10 cellular contexts compared by ENCODE assay signal in the genomic region with DNA sequence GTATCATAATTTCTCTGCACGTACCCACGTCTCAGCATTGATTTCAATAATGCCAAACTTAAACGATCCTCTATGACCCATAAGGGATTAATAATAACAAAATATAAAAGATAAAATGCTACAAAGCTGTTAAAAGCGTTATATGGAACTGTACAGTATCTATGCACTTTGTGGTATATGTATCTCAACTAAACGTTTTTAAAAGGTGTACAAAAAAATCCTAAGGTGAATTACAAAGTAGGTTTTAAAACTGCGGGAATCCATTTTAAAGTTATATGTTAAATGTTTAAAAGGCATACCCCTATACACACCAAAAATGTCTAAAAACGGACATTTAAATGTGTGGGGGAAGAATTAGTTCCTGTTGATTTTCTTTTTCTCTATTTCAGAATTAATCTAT. TPM values are rescaled to one million over a fixed set of nuclear protein-coding genes. Genes with fewer than 3 reads are reported as not detected.
DNase-seq lines count a peak whose midpoint lies in the region; TF ChIP-seq lines count a peak whose summit lies in the region.
"Had no signal": no experiment of that assay in that cellular context is flagged by ENCODE, and none has a peak within 500 bp of the region (broad histone marks: within the 10 kb centered on the region; RNA-seq: fewer than 3 reads in every experiment).

No MANE protein-coding gene starts in this region.

- TF ChIP-seq RAD21 in neural cell (conservative IDR thresholded peaks at IDR 0.05) = no peak

- H3K9me3 ChIP-seq in Loucy (ENCODE audit: insufficient read depth, low read depth, low read length) (no peaks in the 10 kb centered on the region), neural cell (ENCODE audit: low read length) (no peaks in the 10 kb centered on the region)

- CTCF ChIA-PET in BJ (lab: Yijun Ruan, JAX) = no interaction called here

- H2AFZ ChIP-seq in Loucy (ENCODE audit: low read length) (no peak overlapping the region), neural cell (ENCODE audit: low read depth, low read length) (no peak overlapping the region)

- H3K4me2 ChIP-seq in Loucy (ENCODE audit: low read depth, low read length, poor library complexity, severe bottlenecking) (peak overlapping the region; percentile 75), neural cell (ENCODE audit: low read length) (no peak overlapping the region)

- H3K9me2 ChIP-seq in Loucy (replicated peaks; ENCODE audit: low read depth, low read length) = no peaks in the 10 kb centered on the region
- H3K9me2 ChIP-seq in neural cell (ENCODE audit: insufficient read depth, low read length) = no peaks in the 10 kb centered on the region

- TF ChIP-seq CTCF in BJ (IDR thresholded peaks at IDR 0.05; ENCODE audit: insufficient read depth, low read depth, low read length) = no peak
- no peak for TF ChIP-seq CTCF in Loucy (conservative IDR thresholded peaks at IDR 0.05; ENCODE audit: low read length)
- TF ChIP-seq CTCF in coronary artery (IDR thresholded peaks at IDR 0.05) = no peak
- no peak for TF ChIP-seq CTCF in neural cell (IDR thresholded peaks at IDR 0.05; ENCODE audit: poor library complexity, severe bottlenecking)

- no peaks in the 10 kb centered on the region for H3K36me3 ChIP-seq in BJ (ENCODE audit: control insufficient read depth, insufficient read depth, low read length)
- no peaks in the 10 kb centered on the region for H3K36me3 ChIP-seq in Loucy (ENCODE audit: insufficient read depth, low read length)
- H3K36me3 ChIP-seq in neural cell (ENCODE audit: insufficient read depth, low read length) = no peaks in the 10 kb centered on the region

- peaks cover 38% of the 10 kb centered on the region for H3K79me2 ChIP-seq in Loucy (ENCODE audit: insufficient read depth, low read length)
- H3K79me2 ChIP-seq in neural cell (replicated peaks; ENCODE audit: insufficient read depth, low read length) = no peaks in the 10 kb centered on the region

- DNase-seq in BJ (ENCODE audit: low read depth) (no peak), coronary artery (ENCODE audit: low spot score) (no peak), AG08395 (ENCODE audit: low spot score) (no peak), DMS79 treated with DMSO at 0.1 percent for 48 hours (lab: John Stamatoyannopoulos, UW) (no peak), HT-29 (ENCODE audit: low spot score) (no peak), NCI-H2196 (lab: John Stamatoyannopoulos, UW; ENCODE audit: unreplicated experiment) (no peak)
- DNase-seq: NCI-H446 treated with DMSO at 0.1 percent for 48 hours had no signal

- H4K20me1 ChIP-seq in Loucy (ENCODE audit: insufficient read depth, low read length, poor library complexity, severe bottlenecking) (peaks cover 5% of the 10 kb centered on the region), neural cell (ENCODE audit: insufficient read depth) (no peaks in the 10 kb centered on the region)

- H3K4me1 ChIP-seq in Loucy (ENCODE audit: insufficient read depth, low read length, poor library complexity, severe bottlenecking) = peaks cover 13% of the 10 kb centered on the region

- H3K4me3 ChIP-seq in BJ (ENCODE audit: low read depth, low read length) (peak overlapping the region; percentile 67), Loucy (ENCODE audit: low read length, poor library complexity, severe bottlenecking) (peak overlapping the region; percentile 95), coronary artery (peak overlapping the region; percentile 78), neural cell (ENCODE audit: low read length) (peak overlapping the region; percentile 75)

- H3K27me3 ChIP-seq in BJ (ENCODE audit: control insufficient read depth, insufficient read depth, low read length) (no peaks in the 10 kb centered on the region), Loucy (ENCODE audit: insufficient read depth, low read length, poor library complexity, severe bottlenecking) (no peaks in the 10 kb centered on the region), neural cell (ENCODE audit: insufficient read depth, low read depth, low read length) (no peaks in the 10 kb centered on the region)

- H3K9ac ChIP-seq in Loucy (ENCODE audit: low read depth, low read length, poor library complexity, severe bottlenecking) (peak overlapping the region; percentile 90), neural cell (ENCODE audit: low read length) (no peak overlapping the region)

- H3F3A ChIP-seq in Loucy (ENCODE audit: low read depth) = no peaks in the 10 kb centered on the region
- no peaks in the 10 kb centered on the region for H3F3A ChIP-seq in neural cell (ENCODE audit: insufficient read depth, low read length, poor library complexity, severe bottlenecking)

- POLR2A ChIA-PET in BJ (lab: Charles Lee) = no interaction called here

- no peak for TF ChIP-seq EP300 in neural cell (conservative IDR thresholded peaks at IDR 0.05; ENCODE audit: poor library complexity, severe bottlenecking)

- no peak overlapping the region for H3K27ac ChIP-seq in coronary artery
- H3K27ac ChIP-seq in neural cell (ENCODE audit: low read length) = no peak overlapping the region

TF ChIP-seq in neural cell, 6 proteins besides CTCF, POLR2A, EP300 and RAD21:
- TF ChIP-seq EZH2 (IDR thresholded peaks at IDR 0.05; ENCODE audit: borderline replicate concordance, insufficient read depth, low read length, poor library complexity, severe bottlenecking) (no peak), TAF1 (IDR thresholded peaks at IDR 0.05; ENCODE audit: low read depth) (no peak)
- TF ChIP-seq, protein P1, sequence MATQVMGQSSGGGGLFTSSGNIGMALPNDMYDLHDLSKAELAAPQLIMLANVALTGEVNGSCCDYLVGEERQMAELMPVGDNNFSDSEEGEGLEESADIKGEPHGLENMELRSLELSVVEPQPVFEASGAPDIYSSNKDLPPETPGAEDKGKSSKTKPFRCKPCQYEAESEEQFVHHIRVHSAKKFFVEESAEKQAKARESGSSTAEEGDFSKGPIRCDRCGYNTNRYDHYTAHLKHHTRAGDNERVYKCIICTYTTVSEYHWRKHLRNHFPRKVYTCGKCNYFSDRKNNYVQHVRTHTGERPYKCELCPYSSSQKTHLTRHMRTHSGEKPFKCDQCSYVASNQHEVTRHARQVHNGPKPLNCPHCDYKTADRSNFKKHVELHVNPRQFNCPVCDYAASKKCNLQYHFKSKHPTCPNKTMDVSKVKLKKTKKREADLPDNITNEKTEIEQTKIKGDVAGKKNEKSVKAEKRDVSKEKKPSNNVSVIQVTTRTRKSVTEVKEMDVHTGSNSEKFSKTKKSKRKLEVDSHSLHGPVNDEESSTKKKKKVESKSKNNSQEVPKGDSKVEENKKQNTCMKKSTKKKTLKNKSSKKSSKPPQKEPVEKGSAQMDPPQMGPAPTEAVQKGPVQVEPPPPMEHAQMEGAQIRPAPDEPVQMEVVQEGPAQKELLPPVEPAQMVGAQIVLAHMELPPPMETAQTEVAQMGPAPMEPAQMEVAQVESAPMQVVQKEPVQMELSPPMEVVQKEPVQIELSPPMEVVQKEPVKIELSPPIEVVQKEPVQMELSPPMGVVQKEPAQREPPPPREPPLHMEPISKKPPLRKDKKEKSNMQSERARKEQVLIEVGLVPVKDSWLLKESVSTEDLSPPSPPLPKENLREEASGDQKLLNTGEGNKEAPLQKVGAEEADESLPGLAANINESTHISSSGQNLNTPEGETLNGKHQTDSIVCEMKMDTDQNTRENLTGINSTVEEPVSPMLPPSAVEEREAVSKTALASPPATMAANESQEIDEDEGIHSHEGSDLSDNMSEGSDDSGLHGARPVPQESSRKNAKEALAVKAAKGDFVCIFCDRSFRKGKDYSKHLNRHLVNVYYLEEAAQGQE (IDR thresholded peaks at IDR 0.05; ENCODE audit: borderline replicate concordance) = no peak

RNA-seq across cellular contexts. Expression of a gene that starts 0.9 kb away (rescaled TPM):
- 1.4 and 2.2 TPM in 2 replicates for polyA plus RNA-seq in BJ (2011; rRNA removed)
- polyA minus RNA-seq in BJ (2011; rRNA and poly(A)+ RNA removed) = 1.1 and 1.2 TPM in 2 replicates
- 12.2 and 12.5 TPM in 2 replicates for polyA plus RNA-seq in neural cell
- 13.9 and 16.1 TPM in 2 replicates for polyA minus RNA-seq in neural cell
- total RNA-seq in HT-29 (2014; rRNA removed; shearing (Covaris generic)) = 0.81 and 0.83 TPM in 2 replicates

RNA-seq across cellular contexts. Expression of a gene that starts 3.9 kb away (rescaled TPM):
- polyA plus RNA-seq in BJ (2011; rRNA removed) = not detected in 2 replicates
- not detected in 2 replicates for polyA minus RNA-seq in BJ (2011; rRNA and poly(A)+ RNA removed)
- not detected in 2 replicates for polyA plus RNA-seq in neural cell
- polyA minus RNA-seq in neural cell = not detected in 2 replicates
- total RNA-seq in HT-29 (2014; rRNA removed; shearing (Covaris generic)) = not detected in 2 replicates
- total RNA-seq: lung microvascular endothelial cell had no signal
